In the genomic region with DNA sequence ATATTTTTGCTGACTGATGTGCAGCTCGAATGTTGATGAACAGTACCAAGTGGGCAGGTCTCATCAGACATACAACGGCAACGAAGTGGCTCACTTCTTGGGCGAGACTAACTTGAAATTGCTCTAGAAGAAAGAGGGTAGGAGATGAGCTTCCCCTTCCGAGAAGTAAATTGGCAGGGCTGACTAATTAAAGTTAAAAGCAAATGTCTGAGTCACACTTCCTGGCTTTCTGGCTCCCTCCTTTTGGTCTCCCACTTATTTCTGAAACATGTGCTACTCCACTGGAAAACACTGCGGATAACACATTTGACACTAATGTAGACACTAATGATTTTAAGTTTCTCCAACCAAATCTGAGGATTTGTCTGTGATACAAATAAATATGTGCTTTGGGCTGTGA, we compare ENCODE assay signal across 1 cellular context.
TF ChIP-seq lines count a peak whose summit lies in the region.

No MANE protein-coding gene starts in this region.

TF ChIP-seq in HCT116, 20 proteins besides CTCF, POLR2A, EP300 and RAD21 (continued from another document):
- TF ChIP-seq REST (IDR thresholded peaks at IDR 0.05; ENCODE audit: low read depth) (no peak), ELF1 (IDR thresholded peaks at IDR 0.05; ENCODE audit: borderline replicate concordance, low read depth) (no peak), FOSL1 (IDR thresholded peaks at IDR 0.05; ENCODE audit: low read depth) (0 out of 2 replicates have a peak, but pooled peaks have one; percentile 20)
TF ChIP-seq in HCT116: peak in this region for 3.
